6 cellular contexts compared by ENCODE assay signal in genomic region chr1:228109962-228110488, GRCh38. TPM values are rescaled to one million over a fixed set of nuclear protein-coding genes. Genes with fewer than 3 reads are reported as not detected.
DNase-seq lines count a peak whose midpoint lies in the region; ATAC-seq and TF ChIP-seq lines count a peak whose summit lies in the region.

No MANE protein-coding gene starts in this region.

- ATAC-seq in lung (ENCODE audit: insufficient read depth, low FRiP score) (peak; percentile 10), GM18870 (IDR thresholded peaks at IDR 0.05; ENCODE audit: unreplicated experiment) (no peak), HG02981 (IDR thresholded peaks at IDR 0.05; ENCODE audit: unreplicated experiment) (no peak)

- 23 to 38% methylated on average over 7 to 15 of the region's 15 CpGs for WGBS in GM23248 (ENCODE audit: low coverage in 1 of 2, low lambda C conversion rate in 2 of 2, missing lambda C conversion rate in 2 of 2), 2 experiments
- WGBS in lung, 2 donors: 22 to 36% methylated on average over 15 of the region's 15 CpGs

- H3K4me2 ChIP-seq in GM23248 (ENCODE audit: unreplicated experiment): peak overlapping the region; percentile 82

- peak overlapping the region; percentile 87 for H3K4me3 ChIP-seq in GM23248
- peak overlapping the region; percentile 73 for H3K4me3 ChIP-seq in lung

- peaks cover 24% of the 10 kb centered on the region for H3K4me1 Mint-ChIP-seq in activated T-helper 1 cell treated with anti-CD3 and anti-CD28 coated beads, Interleukin-12 subunit alpha, Interleukin-12 subunit beta, Interleukin-2, Interleukin-4 antibody, amounts not matched to agents 30 ng/mL and 10 ng/mL and 1 ng/mL, durations not matched to agents 14 hours and 24 hours and 36 hours (ENCODE audit: low read depth)

- no peaks in the 10 kb centered on the region for H4K20me1 ChIP-seq in GM23248 (ENCODE audit: insufficient read depth)

- peak; percentile 53 for DNase-seq in GM23248
- no peak for DNase-seq in activated T-helper 1 cell treated with anti-CD3 and anti-CD28 coated beads, Interleukin-12 subunit alpha, Interleukin-12 subunit beta, Interleukin-2, Interleukin-4 antibody, amounts not matched to agents 30 ng/mL and 10 ng/mL and 1 ng/mL, durations not matched to agents 14 hours and 24 hours and 36 hours (ENCODE audit: low spot score)
- no peak for DNase-seq in lung (ENCODE audit: low spot score)
- DNase-seq in HCEC 1CT: no peak

- H3F3A ChIP-seq in GM23248 (ENCODE audit: insufficient read depth): no peaks in the 10 kb centered on the region

- H3K27me3 ChIP-seq in GM23248 (replicated peaks; ENCODE audit: insufficient read depth) (no peaks in the 10 kb centered on the region), lung (ENCODE audit: control insufficient read depth, insufficient read depth) (no peaks in the 10 kb centered on the region)

- H3K27me3 Mint-ChIP-seq in activated T-helper 1 cell treated with anti-CD3 and anti-CD28 coated beads, Interleukin-12 subunit alpha, Interleukin-12 subunit beta, Interleukin-2, Interleukin-4 antibody, amounts not matched to agents 30 ng/mL and 10 ng/mL and 1 ng/mL, durations not matched to agents 14 hours and 24 hours and 36 hours (ENCODE audit: insufficient read depth): peaks cover 3% of the 10 kb centered on the region

- no peaks in the 10 kb centered on the region for H3K9me2 ChIP-seq in GM23248 (ENCODE audit: insufficient read depth)

- peak overlapping the region; percentile 87 for H3K4me3 Mint-ChIP-seq in activated T-helper 1 cell treated with anti-CD3 and anti-CD28 coated beads, Interleukin-12 subunit alpha, Interleukin-12 subunit beta, Interleukin-2, Interleukin-4 antibody, amounts not matched to agents 30 ng/mL and 10 ng/mL and 1 ng/mL, durations not matched to agents 14 hours and 24 hours and 36 hours

- H3K9me3 ChIP-seq in GM23248 (ENCODE audit: low read depth): no peaks in the 10 kb centered on the region
- H3K9me3 ChIP-seq in lung (ENCODE audit: control insufficient read depth in 2 of 2, insufficient read depth in 1 of 2, low read length in 1 of 2): no peaks in the 10 kb centered on the region

- peaks cover 7% of the 10 kb centered on the region for H3K36me3 Mint-ChIP-seq in activated T-helper 1 cell treated with anti-CD3 and anti-CD28 coated beads, Interleukin-12 subunit alpha, Interleukin-12 subunit beta, Interleukin-2, Interleukin-4 antibody, amounts not matched to agents 30 ng/mL and 10 ng/mL and 1 ng/mL, durations not matched to agents 14 hours and 24 hours and 36 hours (ENCODE audit: low read depth)

- TF ChIP-seq CTCF in lung (IDR thresholded peaks at IDR 0.05; ENCODE audit: control extremely low read depth, extremely low read depth): no peak

- peaks cover 28% of the 10 kb centered on the region for H3K79me2 ChIP-seq in GM23248 (ENCODE audit: insufficient read depth)

- intact Hi-C loops in activated T-helper 1 cell treated with anti-CD3 and anti-CD28 coated beads, Interleukin-12 subunit alpha, Interleukin-12 subunit beta, Interleukin-2, Interleukin-4 antibody, amounts not matched to agents 30 ng/mL and 10 ng/mL and 1 ng/mL, durations not matched to agents 14 hours and 24 hours and 36 hours (cut with micrococcal nuclease): loop anchor here (1.0 to 5.0 kb wide), 12 partner anchors 21 to 568 kb away; partner anchors contain the start of gene ARF1

- peak overlapping the region; percentile 89 for H3K27ac Mint-ChIP-seq in activated T-helper 1 cell treated with anti-CD3 and anti-CD28 coated beads, Interleukin-12 subunit alpha, Interleukin-12 subunit beta, Interleukin-2, Interleukin-4 antibody, amounts not matched to agents 30 ng/mL and 10 ng/mL and 1 ng/mL, durations not matched to agents 14 hours and 24 hours and 36 hours

- peak overlapping the region; percentile 93 for H3K9ac ChIP-seq in GM23248

- H3K4me1 ChIP-seq in GM23248 (ENCODE audit: insufficient read depth) (0 out of 2 replicates have a peak, but pooled peaks cover 4% of the 10 kb centered on the region), lung (ENCODE audit: control insufficient read depth in 2 of 2, insufficient read depth in 2 of 2, low read length in 2 of 2) (no peaks in the 10 kb centered on the region)

- no peaks in the 10 kb centered on the region for H3K9me3 Mint-ChIP-seq in activated T-helper 1 cell treated with anti-CD3 and anti-CD28 coated beads, Interleukin-12 subunit alpha, Interleukin-12 subunit beta, Interleukin-2, Interleukin-4 antibody, amounts not matched to agents 30 ng/mL and 10 ng/mL and 1 ng/mL, durations not matched to agents 14 hours and 24 hours and 36 hours

- peak overlapping the region; percentile 98 for H2AFZ ChIP-seq in GM23248

- H3K36me3 ChIP-seq in GM23248 (ENCODE audit: low read depth) (no peaks in the 10 kb centered on the region), lung (ENCODE audit: control insufficient read depth in 2 of 2, insufficient read depth in 2 of 2, low read length in 2 of 2) (peaks cover 0 to 14% of the 10 kb centered on the region in 2 donors)

- in situ Hi-C loops in GM23248 (cut with MboI): no loop called here

- H3K27ac ChIP-seq in GM23248: no peak overlapping the region
- peak overlapping the region; percentile 78 to 90 for H3K27ac ChIP-seq in lung (ENCODE audit: low read depth in 1 of 2, low read length in 1 of 2)

RNA-seq across cellular contexts. Expression of gene MRPL55, which starts 0.9 kb away (rescaled TPM):
- 57.5 and 84.4 TPM in 2 replicates for total RNA-seq in GM23248 (2014; rRNA removed; shearing (Covaris generic))
- polyA plus RNA-seq in GM23248 (2016; fragmentation: Nextera tagmentation; extraction: Ambion mirVana) (94.4 and 95.1 TPM in 2 replicates), lung (100 to 1,000 TPM in 1 of 2 donors, 10 to 100 TPM in 1; 86.6 to 137 TPM)
- total RNA-seq in activated T-helper 1 cell treated with anti-CD3 and anti-CD28 coated beads, Interleukin-12 subunit alpha, Interleukin-12 subunit beta, Interleukin-2, Interleukin-4 antibody, amounts not matched to agents 30 ng/mL and 10 ng/mL and 1 ng/mL, durations not matched to agents 14 hours and 24 hours and 36 hours: 53.3 and 61.7 TPM in 2 replicates
- total RNA-seq in lung: 10 to 100 TPM; 44.4 to 60.0 TPM

RNA-seq across cellular contexts. Expression of gene C1orf35, which starts 6.9 kb away (rescaled TPM):
- total RNA-seq in GM23248 (2014; rRNA removed; shearing (Covaris generic)): 11.6 and 15.6 TPM in 2 replicates
- polyA plus RNA-seq in GM23248 (2016; fragmentation: Nextera tagmentation; extraction: Ambion mirVana) (19.9 and 23.4 TPM in 2 replicates), lung (10 to 100 TPM; 13.7 to 19.9 TPM)
- total RNA-seq in activated T-helper 1 cell treated with anti-CD3 and anti-CD28 coated beads, Interleukin-12 subunit alpha, Interleukin-12 subunit beta, Interleukin-2, Interleukin-4 antibody, amounts not matched to agents 30 ng/mL and 10 ng/mL and 1 ng/mL, durations not matched to agents 14 hours and 24 hours and 36 hours: 27.7 and 30.7 TPM in 2 replicates
- 10 to 100 TPM in 1 of 2 donors, 1 to 10 TPM in 1; 9.1 to 16.3 TPM for total RNA-seq in lung

RNA-seq across cellular contexts. Expression of gene ARF1, which starts 27.5 kb away (rescaled TPM):
- 259 and 292 TPM in 2 replicates for total RNA-seq in GM23248 (2014; rRNA removed; shearing (Covaris generic))
- polyA plus RNA-seq in GM23248 (2016; fragmentation: Nextera tagmentation; extraction: Ambion mirVana): 656 and 698 TPM in 2 replicates
- 404 TPM in 2 replicates for total RNA-seq in activated T-helper 1 cell treated with anti-CD3 and anti-CD28 coated beads, Interleukin-12 subunit alpha, Interleukin-12 subunit beta, Interleukin-2, Interleukin-4 antibody, amounts not matched to agents 30 ng/mL and 10 ng/mL and 1 ng/mL, durations not matched to agents 14 hours and 24 hours and 36 hours
- total RNA-seq in lung: 100 to 1,000 TPM; 226 to 500 TPM
- 100 to 1,000 TPM; 379 to 713 TPM for polyA plus RNA-seq in lung

RNA-seq across cellular contexts. Expression of gene GUK1, which starts 30.1 kb away (rescaled TPM):
- 324 and 340 TPM in 2 replicates for total RNA-seq in GM23248 (2014; rRNA removed; shearing (Covaris generic))
- polyA plus RNA-seq in GM23248 (2016; fragmentation: Nextera tagmentation; extraction: Ambion mirVana) (554 and 574 TPM in 2 replicates), lung (100 to 1,000 TPM; 358 to 476 TPM)
- total RNA-seq in activated T-helper 1 cell treated with anti-CD3 and anti-CD28 coated beads, Interleukin-12 subunit alpha, Interleukin-12 subunit beta, Interleukin-2, Interleukin-4 antibody, amounts not matched to agents 30 ng/mL and 10 ng/mL and 1 ng/mL, durations not matched to agents 14 hours and 24 hours and 36 hours: 201 and 202 TPM in 2 replicates
- total RNA-seq in lung: 100 to 1,000 TPM; 158 to 256 TPM

RNA-seq across cellular contexts. Expression of gene GJC2, which starts 39.7 kb away (rescaled TPM):
- total RNA-seq in GM23248 (2014; rRNA removed; shearing (Covaris generic)): 0.54 and 2.7 TPM in 2 replicates
- polyA plus RNA-seq in GM23248 (2016; fragmentation: Nextera tagmentation; extraction: Ambion mirVana) (0.08 and 0.14 TPM in 2 replicates), lung (1 to 10 TPM; 1.5 to 3.4 TPM)
- 0.61 and 0.93 TPM in 2 replicates for total RNA-seq in activated T-helper 1 cell treated with anti-CD3 and anti-CD28 coated beads, Interleukin-12 subunit alpha, Interleukin-12 subunit beta, Interleukin-2, Interleukin-4 antibody, amounts not matched to agents 30 ng/mL and 10 ng/mL and 1 ng/mL, durations not matched to agents 14 hours and 24 hours and 36 hours
- total RNA-seq in lung: 1 to 10 TPM; 1.8 to 6.7 TPM
